23 cellular contexts compared by ENCODE assay signal in genomic region chr5:67173959-67174358, GRCh38. TPM values are rescaled to one million over a fixed set of nuclear protein-coding genes. Genes with fewer than 3 reads are reported as not detected.
DNase-seq lines count a peak whose midpoint lies in the region; ATAC-seq and TF ChIP-seq lines count a peak whose summit lies in the region.
"Had no signal": no experiment of that assay in that cellular context is flagged by ENCODE, and none has a peak within 500 bp of the region (broad histone marks: within the 10 kb centered on the region; RNA-seq: fewer than 3 reads in every experiment).

No MANE protein-coding gene starts in this region.

- no peak for TF ChIP-seq POLR2A in uterus (IDR thresholded peaks at IDR 0.05)

- no peaks in the 10 kb centered on the region for H3K4me1 ChIP-seq in RWPE2 (ENCODE audit: insufficient read depth, poor library complexity, severe bottlenecking)
- H3K4me1 ChIP-seq in foreskin keratinocyte, result peaks cover 3% of the 10 kb centered on the region
- no peaks in the 10 kb centered on the region for H3K4me1 ChIP-seq in uterus

- no peak overlapping the region for H3K4me3 Mint-ChIP-seq in activated naive CD8-positive, alpha-beta T cell treated with anti-CD3 and anti-CD28 coated beads, Interleukin-2, amount 10 ng/mL, durations not matched to agents 7 days and 5 days
- H3K4me3 Mint-ChIP-seq in activated naive CD8-positive, alpha-beta T cell treated with anti-CD3 and anti-CD28 coated beads for 36 hours, result no peak overlapping the region
- H3K4me3 Mint-ChIP-seq: CD4-positive, CD25-positive, alpha-beta regulatory T cell had no signal

- H3K9me3 ChIP-seq in RWPE2 (ENCODE audit: severe bottlenecking), result no peaks in the 10 kb centered on the region
- H3K9me3 ChIP-seq in uterus, result no peaks in the 10 kb centered on the region
- H3K9me3 ChIP-seq: MG63 had no signal

- no peaks in the 10 kb centered on the region for H3K27me3 Mint-ChIP-seq in activated naive CD8-positive, alpha-beta T cell treated with anti-CD3 and anti-CD28 coated beads, Interleukin-2, amount 10 ng/mL, durations not matched to agents 7 days and 5 days
- no peaks in the 10 kb centered on the region for H3K27me3 Mint-ChIP-seq in activated naive CD8-positive, alpha-beta T cell treated with anti-CD3 and anti-CD28 coated beads for 36 hours
- H3K27me3 Mint-ChIP-seq: CD4-positive, CD25-positive, alpha-beta regulatory T cell had no signal

- no peak overlapping the region for H3K4me3 ChIP-seq in RWPE2 (ENCODE audit: severe bottlenecking)
- H3K4me3 ChIP-seq in uterus, result no peak overlapping the region
- H3K4me3 ChIP-seq: GM12878, K562, MG63 had no signal

- no peak overlapping the region for H3K27ac Mint-ChIP-seq in activated naive CD8-positive, alpha-beta T cell treated with anti-CD3 and anti-CD28 coated beads, Interleukin-2, amount 10 ng/mL, durations not matched to agents 7 days and 5 days
- no peak overlapping the region for H3K27ac Mint-ChIP-seq in activated naive CD8-positive, alpha-beta T cell treated with anti-CD3 and anti-CD28 coated beads for 36 hours
- H3K27ac Mint-ChIP-seq: CD4-positive, CD25-positive, alpha-beta regulatory T cell had no signal

- H3K9me3 Mint-ChIP-seq in activated naive CD8-positive, alpha-beta T cell treated with anti-CD3 and anti-CD28 coated beads, Interleukin-2, amount 10 ng/mL, durations not matched to agents 7 days and 5 days, result peaks cover 27% of the 10 kb centered on the region
- H3K9me3 Mint-ChIP-seq in activated naive CD8-positive, alpha-beta T cell treated with anti-CD3 and anti-CD28 coated beads for 36 hours, result peaks cover 23% of the 10 kb centered on the region

- H3K27ac ChIP-seq in RWPE2 (ENCODE audit: poor library complexity, severe bottlenecking) (no peak overlapping the region), foreskin keratinocyte (no peak overlapping the region), uterus (no peak overlapping the region)
- H3K27ac ChIP-seq: HL-60 had no signal

- H3K36me3 Mint-ChIP-seq in activated naive CD8-positive, alpha-beta T cell treated with anti-CD3 and anti-CD28 coated beads, Interleukin-2, amount 10 ng/mL, durations not matched to agents 7 days and 5 days, result peaks cover 40% of the 10 kb centered on the region
- peaks cover 13% of the 10 kb centered on the region for H3K36me3 Mint-ChIP-seq in activated naive CD8-positive, alpha-beta T cell treated with anti-CD3 and anti-CD28 coated beads for 36 hours

- POLR2A ChIA-PET in activated naive CD8-positive, alpha-beta T cell treated with anti-CD3 and anti-CD28 coated beads, Interleukin-2, amount 10 ng/mL, durations not matched to agents 7 days and 5 days (lab: Charles Lee), result interaction anchor here (0.6 to 1.6 kb wide), 2 partner anchors 9 to 14 kb away, joined by 3 to 4 read pairs; no protein-coding TSS in a partner anchor

- peak; percentile 45 for ATAC-seq in activated naive CD8-positive, alpha-beta T cell treated with anti-CD3 and anti-CD28 coated beads, Interleukin-2, amount 10 ng/mL, durations not matched to agents 7 days and 5 days (ENCODE audit: low read depth)
- ATAC-seq in RWPE2 (ENCODE audit: low read depth) (peak; percentile 41; the same call in 1 of the 3 replicates), foreskin keratinocyte (peak; percentile 79)
- ATAC-seq: GM12878, HCT116, K562, Panc1 had no signal

- H3K27me3 ChIP-seq in RWPE2 (ENCODE audit: insufficient read depth, poor library complexity, severe bottlenecking) (no peaks in the 10 kb centered on the region), foreskin keratinocyte (no peaks in the 10 kb centered on the region), uterus (no peaks in the 10 kb centered on the region)
- H3K27me3 ChIP-seq: MG63 had no signal

- no peak for TF ChIP-seq CTCF in RWPE2 (IDR thresholded peaks at IDR 0.05; ENCODE audit: poor library complexity, severe bottlenecking)
- no peak for TF ChIP-seq CTCF in foreskin keratinocyte (conservative IDR thresholded peaks at IDR 0.05)
- no peak for TF ChIP-seq CTCF in uterus (IDR thresholded peaks at IDR 0.05)

- no peak for DNase-seq in activated naive CD8-positive, alpha-beta T cell treated with anti-CD3 and anti-CD28 coated beads, Interleukin-2, amount 10 ng/mL, durations not matched to agents 7 days and 5 days
- no peak for DNase-seq in activated naive CD8-positive, alpha-beta T cell treated with anti-CD3 and anti-CD28 coated beads for 36 hours
- DNase-seq in RWPE2 (ENCODE audit: low spot score) (no peak), foreskin keratinocyte (peak; percentile 59 to 84), LoVo (ENCODE audit: low spot score) (no peak), Kasumi-1 (lab: John Stamatoyannopoulos, UW) (no peak), uterus (no peak)
- DNase-seq: ACHN; Calu3; CD4-positive, CD25-positive, alpha-beta regulatory T cell; MG63; NCI-H1105; NCI-H1694 treated with DMSO at 0.1 percent for 48 hours; NCI-H2171; NCI-H82; SHP77 treated with DMSO at 0.1 percent for 48 hours had no signal

- H3K4me1 Mint-ChIP-seq in activated naive CD8-positive, alpha-beta T cell treated with anti-CD3 and anti-CD28 coated beads, Interleukin-2, amount 10 ng/mL, durations not matched to agents 7 days and 5 days, result peaks cover 17% of the 10 kb centered on the region
- H3K4me1 Mint-ChIP-seq in activated naive CD8-positive, alpha-beta T cell treated with anti-CD3 and anti-CD28 coated beads for 36 hours, result peaks cover 7% of the 10 kb centered on the region

- H3K36me3 ChIP-seq in RWPE2 (ENCODE audit: low read depth) (0 out of 2 replicates have a peak, but pooled peaks cover 4% of the 10 kb centered on the region), uterus (no peaks in the 10 kb centered on the region)
- H3K36me3 ChIP-seq: MG63 had no signal

- intact Hi-C loops in uterus (cut with DNase I; ENCODE audit: low total_unique reads), result no loop called here

RNA-seq across cellular contexts. Expression of gene CD180, which starts 22.6 kb away (rescaled TPM):
- under 1 TPM; 0.57 to 0.69 TPM for total RNA-seq in activated naive CD8-positive, alpha-beta T cell treated with anti-CD3 and anti-CD28 coated beads, Interleukin-2, amount 10 ng/mL, durations not matched to agents 7 days and 5 days
- total RNA-seq in activated naive CD8-positive, alpha-beta T cell treated with anti-CD3 and anti-CD28 coated beads for 36 hours, result under 1 TPM in 1 of 2 experiments, not detected in 1; 0.04 TPM
- not detected in 2 replicates for total RNA-seq in foreskin keratinocyte
- polyA plus RNA-seq in foreskin keratinocyte, result not detected in 2 replicates
- total RNA-seq in uterus, result under 1 TPM in 3 of 4 donors, not detected in 1; 0.37 to 0.83 (median 0.59) TPM
- total RNA-seq: Calu3; CD4-positive, CD25-positive, alpha-beta regulatory T cell; G401; NCI-H460 had no signal

Comparison
In these comparisons a context has a peak if more than half of its experiments do, and no peak if none do; other contexts are left out.
1. DNase-seq: peak in foreskin keratinocyte (2 of 2); none in activated naive CD8-positive, alpha-beta T cell treated with anti-CD3 and anti-CD28 coated beads, Interleukin-2, amount 10 ng/mL, durations not matched to agents 7 days and 5 days (single experiment), activated naive CD8-positive, alpha-beta T cell treated with anti-CD3 and anti-CD28 coated beads for 36 hours (single experiment), RWPE2 (single experiment), LoVo (single experiment), Kasumi-1 (0 of 2) and uterus (0 of 2).
2. Peak in every context shown above with its lines, with median percentiles within 50 percentile points of each other: ATAC-seq.